In the genomic region with DNA sequence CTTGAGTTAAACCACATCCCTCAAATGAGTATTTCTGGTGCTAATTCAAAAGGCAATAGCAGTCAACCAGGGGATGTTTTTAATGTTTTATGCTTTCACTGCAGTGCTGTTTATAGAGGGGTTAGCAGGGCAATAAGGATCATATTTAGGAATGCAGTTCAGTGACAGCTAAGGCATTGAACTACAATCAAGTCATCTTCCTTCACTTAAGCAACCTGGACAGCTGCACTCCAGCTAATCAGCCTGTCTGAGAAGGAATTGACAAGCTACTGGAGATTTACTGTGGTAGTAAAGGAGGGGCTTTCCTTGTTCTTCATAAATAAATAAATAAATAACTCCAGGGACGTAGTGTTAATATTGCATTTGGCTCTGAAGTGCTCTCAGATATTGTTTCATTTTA, we compare ENCODE assay signal across 5 cellular contexts.
"Had no signal": no experiment of that assay in that cellular context is flagged by ENCODE, and none has a peak within 500 bp of the region (broad histone marks: within the 10 kb centered on the region; RNA-seq: fewer than 3 reads in every experiment).

No MANE protein-coding gene starts in this region.

- DNase-seq: H9, HCEC 1CT, KBM-7 had no signal

- H3K4me2 ChIP-seq: GM23338 had no signal

- H2AFZ ChIP-seq: GM23338 had no signal

- ATAC-seq: GM23338, HepG2 had no signal

- H3K4me3 ChIP-seq: GM23338 had no signal
